9 cellular contexts compared by ENCODE assay signal in genomic region chr14:77094672-77095284, GRCh38. TPM values are rescaled to one million over a fixed set of nuclear protein-coding genes. Genes with fewer than 3 reads are reported as not detected.
DNase-seq lines count a peak whose midpoint lies in the region; ATAC-seq and TF ChIP-seq lines count a peak whose summit lies in the region.
"Had no signal": no experiment of that assay in that cellular context is flagged by ENCODE, and none has a peak within 500 bp of the region (broad histone marks: within the 10 kb centered on the region; RNA-seq: fewer than 3 reads in every experiment).

No MANE protein-coding gene starts in this region.

- in situ Hi-C loops in astrocyte of the cerebellum (cut with HindIII; ENCODE audit: low sequenced_read_pairs), result no loop called here

- H3K27ac ChIP-seq in spleen, result no peak overlapping the region

- H3K4me1 ChIP-seq in spleen, result peaks cover 16 to 50% (median 31%) of the 10 kb centered on the region in 6 donors

- 22 to 29% (median 22%) methylated on average over 8 of the region's 8 CpGs for WGBS in spleen, 5 donors

- ATAC-seq in GM21723 (IDR thresholded peaks at IDR 0.05; ENCODE audit: unreplicated experiment), result no peak

- H3K9me3 ChIP-seq in spleen, result peaks cover 0 to 21% (median 14%) of the 10 kb centered on the region in 8 donors

- DNase-seq in GM12865 (ENCODE audit: low read depth) (peak; percentile 90), NCI-H1694 treated with DMSO at 0.1 percent for 48 hours (lab: John Stamatoyannopoulos, UW) (peak; percentile 95), T-helper 22 cell (ENCODE audit: low read depth) (peak; percentile 51), astrocyte of the cerebellum (ENCODE audit: low read depth) (peak; percentile 61), hippocampal formation (lab: John Stamatoyannopoulos, UW) (peak; percentile 44 to 65), spleen (peak; percentile 85), middle frontal gyrus (ENCODE audit: extremely low spot score, low spot score) (no peak)

- no peak for TF ChIP-seq POLR2A in spleen (IDR thresholded peaks at IDR 0.05)

- intact Hi-C loops in spleen (cut with DNase I; ENCODE audit: low total_unique reads), result no loop called here

- no peak overlapping the region for H3K4me3 ChIP-seq in GM12865 (ENCODE audit: low read depth, low read length)
- no peak overlapping the region for H3K4me3 ChIP-seq in astrocyte of the cerebellum (ENCODE audit: low read depth, low read length)
- no peak overlapping the region for H3K4me3 ChIP-seq in spleen

- TF ChIP-seq CTCF in GM12865 (IDR thresholded peaks at IDR 0.05; ENCODE audit: insufficient read depth, low read depth, low read length, missing control alignments), result peak; percentile 86
- TF ChIP-seq CTCF in astrocyte of the cerebellum (IDR thresholded peaks at IDR 0.05; ENCODE audit: low read depth, low read length, missing control alignments), result peak; percentile 88
- TF ChIP-seq CTCF in spleen (IDR thresholded peaks at IDR 0.05 in 8 of 11, conservative IDR thresholded peaks at IDR 0.05 in 3 of 11), result peak; percentile 62 to 88 (median 81)

- H3K36me3 ChIP-seq in spleen, result no peaks in the 10 kb centered on the region

- H3K27me3 ChIP-seq in spleen (replicated peaks in 1 of 7), result no peaks in the 10 kb centered on the region

RNA-seq across cellular contexts. Expression of gene CIPC, which starts 3.3 kb away (rescaled TPM):
- total RNA-seq in spleen, result 10 to 100 TPM; 14.9 to 33.8 (median 24.7) TPM
- polyA plus RNA-seq in spleen, result 1 to 10 TPM; 4.2 to 9.6 (median 5.1) TPM

RNA-seq across cellular contexts. Expression of gene ZDHHC22, which starts 46.8 kb away (rescaled TPM):
- total RNA-seq in spleen, result not detected
- under 1 TPM in 1 of 3 donors, not detected in 2; 0.02 TPM for polyA plus RNA-seq in spleen
- total RNA-seq: mononuclear cell had no signal
